ENCODE assay signal across 8 cellular contexts in genomic region chr1:28260803-28261174, GRCh38. TPM values are rescaled to one million over a fixed set of nuclear protein-coding genes. Genes with fewer than 3 reads are reported as not detected.
DNase-seq lines count a peak whose midpoint lies in the region; ATAC-seq and TF ChIP-seq lines count a peak whose summit lies in the region.

No MANE protein-coding gene starts in this region.

- no peaks in the 10 kb centered on the region for H3K9me2 ChIP-seq in Loucy (replicated peaks; ENCODE audit: low read depth, low read length)

- POLR2A ChIA-PET in AG04450 (lab: Yijun Ruan, JAX): interaction anchor here (0.6 to 5.8 kb wide), 6 partner anchors 10 to 280 kb away, joined by 3 to 46 read pairs (median 7); partner anchors contain the start of genes ATP5IF1 and MED18

- DNase-seq in AG04450 (ENCODE audit: low read depth, low spot score): no peak
- no peak for DNase-seq in natural killer cell
- no peak for DNase-seq in NCI-H1105 treated with DMSO at 0.1 percent for 48 hours (lab: John Stamatoyannopoulos, UW)
- DNase-seq in amniotic stem cell (lab: John Stamatoyannopoulos, UW): no peak

- H3K4me3 Mint-ChIP-seq in natural killer cell: peak overlapping the region; percentile 75

- no peak for TF ChIP-seq CTCF in AG04450 (IDR thresholded peaks at IDR 0.05; ENCODE audit: low read depth, low read length)
- TF ChIP-seq CTCF in Loucy (conservative IDR thresholded peaks at IDR 0.05; ENCODE audit: low read length): no peak
- TF ChIP-seq CTCF in natural killer cell (IDR thresholded peaks at IDR 0.05): no peak

- peak overlapping the region; percentile 75 for H3K4me2 ChIP-seq in Loucy (ENCODE audit: low read depth, low read length, poor library complexity, severe bottlenecking)

- no peak overlapping the region for H2AFZ ChIP-seq in Loucy (ENCODE audit: low read length)

- ATAC-seq in natural killer cell (no peak), HG03457 (IDR thresholded peaks at IDR 0.05; ENCODE audit: unreplicated experiment) (no peak), GM19463 (IDR thresholded peaks at IDR 0.05; ENCODE audit: unreplicated experiment) (no peak)

- H3K36me3 Mint-ChIP-seq in natural killer cell: no peaks in the 10 kb centered on the region

- CTCF ChIA-PET in AG04450 (lab: Charles Lee): interaction anchor here (0.5 to 5.1 kb wide), 2 partner anchors 11 to 77 kb away, joined by 5 to 69 read pairs; no protein-coding TSS in a partner anchor

- no peaks in the 10 kb centered on the region for H3K9me3 Mint-ChIP-seq in natural killer cell

- H3K4me1 ChIP-seq in Loucy (ENCODE audit: insufficient read depth, low read length, poor library complexity, severe bottlenecking): peaks cover 22% of the 10 kb centered on the region
- H3K4me1 ChIP-seq in duodenal mucosa (ENCODE audit: control insufficient read depth in 1 of 2, insufficient read depth in 2 of 2, low read length in 2 of 2): peaks cover 36 to 38% of the 10 kb centered on the region in 2 donors

- intact Hi-C loops in natural killer cell (cut with micrococcal nuclease): no loop called here

- H3K27me3 ChIP-seq in AG04450 (ENCODE audit: control insufficient read depth, insufficient read depth, low read length): no peaks in the 10 kb centered on the region
- no peaks in the 10 kb centered on the region for H3K27me3 ChIP-seq in Loucy (ENCODE audit: insufficient read depth, low read length, poor library complexity, severe bottlenecking)
- no peaks in the 10 kb centered on the region for H3K27me3 ChIP-seq in duodenal mucosa (ENCODE audit: control insufficient read depth in 1 of 2, insufficient read depth in 2 of 2, low read length in 2 of 2)

- peaks cover 2% of the 10 kb centered on the region; the same call in 1 of the 2 replicates for H3F3A ChIP-seq in Loucy (ENCODE audit: low read depth)

- H3K27me3 Mint-ChIP-seq in natural killer cell (ENCODE audit: low read depth in 2 of 2): no peaks in the 10 kb centered on the region

- H3K9me3 ChIP-seq in AG04450 (ENCODE audit: control insufficient read depth, insufficient read depth, low read length): no peaks in the 10 kb centered on the region; the same call in 1 of the 2 replicates
- H3K9me3 ChIP-seq in Loucy (ENCODE audit: insufficient read depth, low read depth, low read length): no peaks in the 10 kb centered on the region
- H3K9me3 ChIP-seq in duodenal mucosa (ENCODE audit: control insufficient read depth in 1 of 2, low read length in 2 of 2): no peaks in the 10 kb centered on the region

- H3K4me1 Mint-ChIP-seq in natural killer cell: peaks cover 46 to 51% of the 10 kb centered on the region in 2 donors

- H3K9ac ChIP-seq in Loucy (ENCODE audit: low read depth, low read length, poor library complexity, severe bottlenecking) (no peak overlapping the region), duodenal mucosa (ENCODE audit: low read depth in 1 of 2, low read length in 2 of 2) (peak overlapping the region; percentile 1 to 77)

- peak overlapping the region; percentile 93 for H3K4me3 ChIP-seq in AG04450 (ENCODE audit: low read depth, low read length)
- H3K4me3 ChIP-seq in Loucy (ENCODE audit: low read length, poor library complexity, severe bottlenecking): peak overlapping the region; percentile 88
- H3K4me3 ChIP-seq in duodenal mucosa (ENCODE audit: low read depth in 1 of 2, low read length in 2 of 2): peak overlapping the region; percentile 82 to 90

- H4K20me1 ChIP-seq in Loucy (ENCODE audit: insufficient read depth, low read length, poor library complexity, severe bottlenecking): peaks cover 10% of the 10 kb centered on the region

- H3K79me2 ChIP-seq in Loucy (ENCODE audit: insufficient read depth, low read length): peaks cover 10% of the 10 kb centered on the region; the same call in 1 of the 2 replicates

- H3K36me3 ChIP-seq in Loucy (ENCODE audit: insufficient read depth, low read length) (no peaks in the 10 kb centered on the region), duodenal mucosa (ENCODE audit: control insufficient read depth in 1 of 2, insufficient read depth in 2 of 2, low read length in 2 of 2) (no peaks in the 10 kb centered on the region)

- H3K27ac Mint-ChIP-seq in natural killer cell: peak overlapping the region; percentile 41 to 71

- H3K27ac ChIP-seq in AG04450 (ENCODE audit: low read depth, low read length) (no peak overlapping the region), duodenal mucosa (ENCODE audit: low read depth, low read length) (no peak overlapping the region)

RNA-seq across cellular contexts. Expression of gene SESN2, which starts 1.5 kb away (rescaled TPM):
- polyA plus RNA-seq in AG04450 (2011; rRNA removed): 27.5 and 31.9 TPM in 2 replicates
- 38.7 and 45.6 TPM in 2 replicates for polyA minus RNA-seq in AG04450 (2011; rRNA and poly(A)+ RNA removed)
- 10 to 100 TPM; 21.0 to 30.3 (median 27.1) TPM for total RNA-seq in natural killer cell

RNA-seq across cellular contexts. Expression of gene ATP5IF1, which starts 24.9 kb away (rescaled TPM):
- polyA plus RNA-seq in AG04450 (2011; rRNA removed): 151 and 189 TPM in 2 replicates
- polyA minus RNA-seq in AG04450 (2011; rRNA and poly(A)+ RNA removed): 16.9 and 24.4 TPM in 2 replicates
- 100 to 1,000 TPM in 1 of 3 donors, 10 to 100 TPM in 2; 81.1 to 101 (median 91.1) TPM for total RNA-seq in natural killer cell

RNA-seq across cellular contexts. Expression of gene DNAJC8, which starts 28.0 kb away (rescaled TPM):
- 91.4 and 123 TPM in 2 replicates for polyA plus RNA-seq in AG04450 (2011; rRNA removed)
- 26.1 and 31.8 TPM in 2 replicates for polyA minus RNA-seq in AG04450 (2011; rRNA and poly(A)+ RNA removed)
- total RNA-seq in natural killer cell: 10 to 100 TPM; 85.3 to 85.9 (median 85.4) TPM
